In genomic region chr1:93360111-93360510, GRCh38 we compare ENCODE assay signal across 30 cellular contexts.
"Had no signal": no experiment of that assay in that cellular context is flagged by ENCODE, and none has a peak within 500 bp of the region (broad histone marks: within the 10 kb centered on the region; RNA-seq: fewer than 3 reads in every experiment).

No MANE protein-coding gene starts in this region.

- FAIRE-seq: endometrium, pancreas had no signal

- H3K9me3 ChIP-seq: breast epithelium, esophagus squamous epithelium, heart right ventricle, left ventricle myocardium inferior, pancreas, prostate gland, thyroid gland, upper lobe of left lung, vagina had no signal

- H3K27me3 Mint-ChIP-seq: activated CD4-positive, alpha-beta T cell treated with anti-CD3 and anti-CD28 coated beads for 36 hours; naive thymus-derived CD4-positive, alpha-beta T cell; stimulated activated memory B cell treated with anti-CD40 and anti-IgM and Interleukin-4, amounts not matched to agents 10 μg/mL and 1 μg/mL and 100 μg/mL, for 72 hours; stimulated activated naive CD8-positive, alpha-beta T cell treated with anti-CD3 and anti-CD28 coated beads, Interleukin-15, amount 100 ng/mL, for 72 hours had no signal

- H3K27me3 ChIP-seq: breast epithelium, esophagus squamous epithelium, heart right ventricle, pancreas, thyroid gland, upper lobe of left lung, vagina had no signal

- H3K4me3 ChIP-seq: breast epithelium, esophagus squamous epithelium, heart right ventricle, left ventricle myocardium inferior, pancreas, prostate gland, skin epidermis, thyroid gland, upper lobe of left lung, vagina had no signal

- H3K27ac ChIP-seq: breast epithelium, epithelial cell of prostate, esophagus squamous epithelium, heart right ventricle, left ventricle myocardium inferior, pancreas, prostate gland, skin epidermis, thyroid gland, upper lobe of left lung, vagina had no signal

- DNase-seq: activated CD4-positive, alpha-beta T cell treated with anti-CD3 and anti-CD28 coated beads for 36 hours; activated CD4-positive, CD25-positive, alpha-beta regulatory T cell; activated naive CD4-positive, alpha-beta T cell; activated T-cell treated with anti-CD3 and anti-CD28 coated beads for 4 hours; activated T-cell treated with anti-CD3 and anti-CD28 coated beads, Interleukin-2, amount 50 U/mL, for 72 hours; central memory CD4-positive, alpha-beta T cell; dermis blood vessel endothelial cell; effector CD4-positive, alpha-beta T cell; esophagus squamous epithelium; foreskin melanocyte; heart right ventricle; kidney glomerular epithelial cell; left ventricle myocardium inferior; naive thymus-derived CD4-positive, alpha-beta T cell; pancreas; retina; stimulated activated CD4-positive, alpha-beta T cell treated with anti-CD3 and anti-CD28 coated beads, Interleukin-12 subunit alpha, Interleukin-12 subunit beta, amount 100 ng/mL, for 4 hours; stimulated activated CD4-positive, alpha-beta T cell treated with anti-CD3 and anti-CD28 coated beads, Interleukin-4, amount 100 ng/mL, for 24 hours; stimulated activated naive CD8-positive, alpha-beta T cell treated with anti-CD3 and anti-CD28 coated beads, Interleukin-15, amount 100 ng/mL, for 72 hours; thyroid gland; upper lobe of left lung had no signal

- H3K9me3 Mint-ChIP-seq: activated naive CD4-positive, alpha-beta T cell treated with anti-CD3 and anti-CD28 coated beads, Interleukin-2, amount 50 U/mL, for 72 hours; activated T-cell treated with anti-CD3 and anti-CD28 coated beads, Interleukin-2, amount 50 U/mL, for 72 hours; naive thymus-derived CD4-positive, alpha-beta T cell; stimulated activated memory B cell treated with anti-CD40 and anti-IgM and Interleukin-4, amounts not matched to agents 10 μg/mL and 1 μg/mL and 100 μg/mL, for 72 hours; stimulated activated naive CD8-positive, alpha-beta T cell treated with anti-CD3 and anti-CD28 coated beads, Interleukin-15, amount 100 ng/mL, for 72 hours had no signal

- H3K4me3 Mint-ChIP-seq: activated CD4-positive, alpha-beta T cell treated with anti-CD3 and anti-CD28 coated beads for 36 hours; activated T-cell treated with anti-CD3 and anti-CD28 coated beads, Interleukin-2, amount 50 U/mL, for 72 hours; stimulated activated memory B cell treated with anti-CD40 and anti-IgM and Interleukin-4, amounts not matched to agents 10 μg/mL and 1 μg/mL and 100 μg/mL, for 72 hours; stimulated activated naive CD8-positive, alpha-beta T cell treated with anti-CD3 and anti-CD28 coated beads, Interleukin-15, amount 100 ng/mL, for 72 hours had no signal

- ATAC-seq: activated CD4-positive, alpha-beta T cell treated with anti-CD3 and anti-CD28 coated beads for 36 hours; activated naive CD4-positive, alpha-beta T cell treated with anti-CD3 and anti-CD28 coated beads, Interleukin-2, amount 50 U/mL, for 72 hours; activated T-cell treated with anti-CD3 and anti-CD28 coated beads, Interleukin-2, amount 50 U/mL, for 72 hours; heart right ventricle; naive thymus-derived CD4-positive, alpha-beta T cell; pancreas; sciatic nerve; stimulated activated memory B cell treated with anti-CD40 and anti-IgM and Interleukin-4, amounts not matched to agents 10 μg/mL and 1 μg/mL and 100 μg/mL, for 72 hours; stimulated activated naive CD8-positive, alpha-beta T cell treated with anti-CD3 and anti-CD28 coated beads, Interleukin-15, amount 100 ng/mL, for 72 hours had no signal

- H3K36me3 ChIP-seq: breast epithelium, prostate gland had no signal

- H3K27ac Mint-ChIP-seq: activated CD4-positive, alpha-beta T cell treated with anti-CD3 and anti-CD28 coated beads for 36 hours; stimulated activated memory B cell treated with anti-CD40 and anti-IgM and Interleukin-4, amounts not matched to agents 10 μg/mL and 1 μg/mL and 100 μg/mL, for 72 hours had no signal

- H3K4me1 ChIP-seq: breast epithelium, prostate gland, thyroid gland had no signal
